8 cellular contexts compared by ENCODE assay signal in genomic region chr7:732094-732541, GRCh38. TPM values are rescaled to one million over a fixed set of nuclear protein-coding genes. Genes with fewer than 3 reads are reported as not detected.
DNase-seq lines count a peak whose midpoint lies in the region; ATAC-seq, FAIRE-seq and TF ChIP-seq lines count a peak whose summit lies in the region.
"Had no signal": no experiment of that assay in that cellular context is flagged by ENCODE, and none has a peak within 500 bp of the region (broad histone marks: within the 10 kb centered on the region; RNA-seq: fewer than 3 reads in every experiment).

No MANE protein-coding gene starts in this region.

- ATAC-seq in pancreas (peak; percentile 87 to 98 (median 92)), aorta (ENCODE audit: low FRiP score) (no peak), HG03095 (IDR thresholded peaks at IDR 0.05; ENCODE audit: unreplicated experiment) (no peak)

- 45 to 51% methylated on average over 17 of the region's 17 CpGs for WGBS in pancreas, 2 donors
- WGBS in aorta, 2 donors = 69 to 77% methylated on average over 17 of the region's 17 CpGs

- DNase-seq in GM13977 (ENCODE audit: low spot score) = no peak
- peak; percentile 27 for DNase-seq in NCI-H524 treated with DMSO at 0.1 percent for 48 hours (lab: John Stamatoyannopoulos, UW)
- DNase-seq in epithelial cell of esophagus (ENCODE audit: low read depth) = peak; percentile 55
- peak; percentile 59 to 77 (median 74) for DNase-seq in pancreas
- no peak for DNase-seq in C1 segment of cervical spinal cord (lab: John Stamatoyannopoulos, UW)
- DNase-seq in aorta = no peak

- in situ Hi-C loops in GM13977 (cut with MboI; ENCODE audit: low pct_unique_long_range_greater_than_20kb, low sequenced_read_pairs, unreplicated experiment) = no loop called here

- peak overlapping the region in 1 of 4 donors; percentile 45 for H3K27ac ChIP-seq in pancreas
- no peak overlapping the region for H3K27ac ChIP-seq in aorta (ENCODE audit: low read depth in 1 of 2, low read length in 2 of 2)

- H3K4me3 ChIP-seq in epithelial cell of esophagus (ENCODE audit: low read length) = no peak overlapping the region
- no peak overlapping the region for H3K4me3 ChIP-seq in pancreas
- no peak overlapping the region for H3K4me3 ChIP-seq in aorta (ENCODE audit: low read length in 2 of 2)

- H3K36me3 ChIP-seq in pancreas (no peaks in the 10 kb centered on the region), aorta (ENCODE audit: control insufficient read depth in 1 of 2, insufficient read depth in 2 of 2, low read length in 1 of 2) (no peaks in the 10 kb centered on the region)

- H3K4me1 ChIP-seq in pancreas (peaks cover 0 to 7% (median 0%) of the 10 kb centered on the region in 3 donors), aorta (ENCODE audit: control insufficient read depth in 1 of 2, insufficient read depth in 2 of 2, low read length in 2 of 2) (no peaks in the 10 kb centered on the region)

- intact Hi-C loops in pancreas (cut with DNase I) (no loop called here), aorta (cut with DNase I) (no loop called here)

- FAIRE-seq in pancreas (lab: Jason Lieb, UNC) = no peak
- FAIRE-seq: endometrium had no signal

- peak; percentile 42 for TF ChIP-seq CTCF in GM13977 (IDR thresholded peaks at IDR 0.05; ENCODE audit: extremely low read depth, insufficient read depth, missing control alignments)
- peak; percentile 25 for TF ChIP-seq CTCF in epithelial cell of esophagus (IDR thresholded peaks at IDR 0.05; ENCODE audit: insufficient read depth, low read depth, low read length, missing control alignments)
- TF ChIP-seq CTCF in pancreas (IDR thresholded peaks at IDR 0.05) = no peak

- no peaks in the 10 kb centered on the region for H3K9me3 ChIP-seq in pancreas
- H3K9me3 ChIP-seq in aorta (ENCODE audit: control insufficient read depth, low read length) = no peaks in the 10 kb centered on the region

- H3K27me3 ChIP-seq in pancreas (no peaks in the 10 kb centered on the region), aorta (ENCODE audit: control insufficient read depth in 1 of 2, insufficient read depth in 2 of 2, low read length in 1 of 2) (no peaks in the 10 kb centered on the region)

RNA-seq across cellular contexts. Expression of gene PRKAR1B, which starts 5.0 kb away (rescaled TPM):
- total RNA-seq in pancreas = 1 to 10 TPM; 2.5 to 6.1 (median 4.5) TPM
- polyA plus RNA-seq in pancreas = 1 to 10 TPM; 6.8 to 8.4 TPM
- total RNA-seq in aorta = 10 to 100 TPM in 1 of 2 donors, 1 to 10 TPM in 1; 6.6 to 13.7 TPM
- polyA plus RNA-seq in aorta = 10 to 100 TPM; 14.5 to 16.2 TPM

RNA-seq across cellular contexts. Expression of gene DNAAF5, which starts 5.6 kb away (rescaled TPM):
- total RNA-seq in pancreas (10 to 100 TPM in 5 of 6 donors, 1 to 10 TPM in 1; 9.0 to 16.6 (median 12.6) TPM), aorta (10 to 100 TPM; 12.4 to 16.6 TPM)
- polyA plus RNA-seq in pancreas (10 to 100 TPM in 1 of 2 donors, 1 to 10 TPM in 1; 7.7 to 10.5 TPM), aorta (10 to 100 TPM in 1 of 2 donors, 1 to 10 TPM in 1; 4.1 to 16.8 TPM)

Comparison
In these comparisons a context has a peak if more than half of its experiments do, and no peak if none do; other contexts are left out.
1. DNase-seq: peak in NCI-H524 treated with DMSO at 0.1 percent for 48 hours (single experiment), epithelial cell of esophagus (single experiment) and pancreas (6 of 6); none in GM13977 (single experiment), C1 segment of cervical spinal cord (0 of 14) and aorta (0 of 2).
2. CTCF ChIP-seq: peak in GM13977 (single experiment) and epithelial cell of esophagus (single experiment); none in pancreas (0 of 4).
3. ATAC-seq: peak in pancreas (4 of 4); none in aorta (single experiment) and HG03095 (single experiment).